In the genomic region with DNA sequence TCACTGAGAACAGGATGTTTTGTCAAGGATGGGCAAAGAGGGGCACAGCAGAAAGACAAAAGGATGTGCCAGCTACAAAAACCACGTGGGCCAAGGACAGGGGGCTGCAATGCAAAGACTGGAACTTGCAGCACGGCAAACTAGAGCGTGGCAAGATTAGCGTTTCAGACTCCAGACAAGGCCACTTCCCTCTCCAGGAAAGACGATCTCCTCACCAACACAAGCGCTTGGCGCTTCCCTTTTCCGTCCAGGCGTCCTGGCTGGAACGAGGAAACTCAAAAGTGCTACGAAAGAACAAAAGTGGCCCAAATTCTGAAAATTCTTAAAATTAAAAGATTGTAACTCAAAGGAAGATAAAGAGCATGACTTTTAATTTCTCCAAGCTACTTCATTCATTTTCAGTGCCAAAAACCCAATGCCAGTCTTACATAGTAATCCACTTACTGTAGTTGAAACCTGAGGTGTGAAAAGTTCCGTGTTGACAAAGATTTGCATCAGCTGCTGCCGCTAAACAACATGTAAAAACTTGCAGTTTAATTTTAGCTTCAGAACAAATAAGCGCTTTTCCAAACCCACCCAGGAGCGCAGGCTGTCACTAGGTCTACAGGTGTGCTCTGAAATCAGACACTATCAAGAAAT, we compare ENCODE assay signal across 21 cellular contexts.
DNase-seq lines count a peak whose midpoint lies in the region; ATAC-seq lines count a peak whose summit lies in the region.
"Had no signal": no experiment of that assay in that cellular context is flagged by ENCODE, and none has a peak within 500 bp of the region (broad histone marks: within the 10 kb centered on the region; RNA-seq: fewer than 3 reads in every experiment).

No MANE protein-coding gene starts in this region.

- peak overlapping the region; percentile 48 for H3K27ac ChIP-seq in epithelial cell of prostate
- H3K27ac ChIP-seq: cardiac muscle cell, right atrium auricular region, SJCRH30, thyroid gland had no signal

- no peaks in the 10 kb centered on the region for H3K36me3 ChIP-seq in skeletal muscle satellite cell (ENCODE audit: insufficient read depth, low read length)
- H3K36me3 ChIP-seq: cardiac muscle cell, right atrium auricular region, SJCRH30, thyroid gland had no signal

- DNase-seq in Kasumi-1 (lab: John Stamatoyannopoulos, UW), result peak; percentile 60 to 70
- peak; percentile 34 for DNase-seq in NOMO-1 treated with dmso at 0.1 percent for 144 hours (lab: John Stamatoyannopoulos, UW; ENCODE audit: unreplicated experiment)
- DNase-seq in epithelial cell of prostate (ENCODE audit: low read depth, low spot score), result no peak
- no peak for DNase-seq in D341Med (ENCODE audit: low spot score)
- DNase-seq: activated CD4-positive, alpha-beta memory T cell treated with anti-CD3 and anti-CD28 coated beads, Interleukin-2, amount 10 ng/mL, durations not matched to agents 7 days and 5 days; activated CD4-positive, CD25-positive, alpha-beta regulatory T cell; amygdala; dermis blood vessel endothelial cell; DND-41; erythroblast; occipital lobe; SJCRH30; stimulated activated naive B cell treated with anti-CD40 and anti-IgM and Interleukin-4, amounts not matched to agents 10 μg/mL and 1 μg/mL and 100 μg/mL, for 72 hours; T-helper 17 cell; thyroid gland had no signal

- no peak overlapping the region for H3K9ac ChIP-seq in skeletal muscle satellite cell (ENCODE audit: low read depth, low read length)

- ATAC-seq in GM18868 (IDR thresholded peaks at IDR 0.05; ENCODE audit: unreplicated experiment) (no peak), GM18858 (IDR thresholded peaks at IDR 0.05; ENCODE audit: unreplicated experiment) (no peak), GM18907 (IDR thresholded peaks at IDR 0.05; ENCODE audit: unreplicated experiment) (no peak)
- ATAC-seq: stimulated activated naive B cell treated with anti-CD40 and anti-IgM and Interleukin-4, amounts not matched to agents 10 μg/mL and 1 μg/mL and 100 μg/mL, for 72 hours; T-helper 17 cell had no signal

- no peaks in the 10 kb centered on the region for H3K4me1 ChIP-seq in skeletal muscle satellite cell (ENCODE audit: control insufficient read depth, insufficient read depth, low read length)
- H3K4me1 ChIP-seq: right atrium auricular region, SJCRH30, thyroid gland had no signal

- H3K4me3 ChIP-seq in skeletal muscle satellite cell (ENCODE audit: low read length), result no peak overlapping the region
- H3K4me3 ChIP-seq: cardiac muscle cell, right atrium auricular region, SJCRH30, thyroid gland had no signal

- H3K4me2 ChIP-seq in skeletal muscle satellite cell (ENCODE audit: low read length), result peak overlapping the region; percentile 14

- no peaks in the 10 kb centered on the region for H3K9me3 ChIP-seq in skeletal muscle satellite cell (replicated peaks; ENCODE audit: low read length)
- H3K9me3 ChIP-seq: right atrium auricular region, SJCRH30, thyroid gland had no signal

- H3K27me3 ChIP-seq in skeletal muscle satellite cell (ENCODE audit: control insufficient read depth, insufficient read depth, low read length), result peaks cover 14% of the 10 kb centered on the region
- H3K27me3 ChIP-seq: cardiac muscle cell, right atrium auricular region, SJCRH30, thyroid gland had no signal

Comparison
In these comparisons a context has a peak if more than half of its experiments do, and no peak if none do; other contexts are left out.
1. DNase-seq: peak in Kasumi-1 (2 of 2) and NOMO-1 treated with dmso at 0.1 percent for 144 hours (single experiment); none in epithelial cell of prostate (single experiment) and D341Med (single experiment).